ENCODE assay signal across 12 cellular contexts in genomic region chr16:87828071-87828971, GRCh38. TPM values are rescaled to one million over a fixed set of nuclear protein-coding genes. Genes with fewer than 3 reads are reported as not detected.
DNase-seq lines count a peak whose midpoint lies in the region; ATAC-seq, FAIRE-seq and TF ChIP-seq lines count a peak whose summit lies in the region.
"Had no signal": no experiment of that assay in that cellular context is flagged by ENCODE, and none has a peak within 500 bp of the region (broad histone marks: within the 10 kb centered on the region; RNA-seq: fewer than 3 reads in every experiment).

No MANE protein-coding gene starts in this region.

- no peak overlapping the region for H3K27ac Mint-ChIP-seq in CD8-positive, alpha-beta T cell
- peak overlapping the region in 1 of 2 donors; percentile 96 for H3K27ac Mint-ChIP-seq in effector memory CD8-positive, alpha-beta T cell

- H3K36me3 ChIP-seq in CD8-positive, alpha-beta T cell (ENCODE audit: insufficient read depth, low read length), result no peaks in the 10 kb centered on the region
- H3K36me3 ChIP-seq in SU-DHL-6 (ENCODE audit: low read length), result no peaks in the 10 kb centered on the region

- H3K9me3 Mint-ChIP-seq in CD8-positive, alpha-beta T cell, result no peaks in the 10 kb centered on the region
- no peaks in the 10 kb centered on the region for H3K9me3 Mint-ChIP-seq in effector memory CD8-positive, alpha-beta T cell

- peaks cover 9% of the 10 kb centered on the region for H3F3A ChIP-seq in SU-DHL-6 (ENCODE audit: insufficient read depth)

- H3K9ac ChIP-seq in SU-DHL-6 (ENCODE audit: low read length), result no peak overlapping the region

- intact Hi-C loops in CD8-positive, alpha-beta T cell (cut with DNase I, micrococcal nuclease), result no loop called here
- intact Hi-C loops in dorsolateral prefrontal cortex (cut with DNase I), result no loop called here

- no peaks in the 10 kb centered on the region for H4K20me1 ChIP-seq in SU-DHL-6 (ENCODE audit: low read depth, low read length)

- TF ChIP-seq CTCF in CD8-positive, alpha-beta T cell (IDR thresholded peaks at IDR 0.05), result no peak
- TF ChIP-seq CTCF in SU-DHL-6 (IDR thresholded peaks at IDR 0.05; ENCODE audit: insufficient read depth, low read length, poor library complexity, severe bottlenecking), result no peak
- TF ChIP-seq CTCF in dorsolateral prefrontal cortex (IDR thresholded peaks at IDR 0.05 in 54 of 56, conservative IDR thresholded peaks at IDR 0.05 in 2 of 56; ENCODE audit: low read depth in 1 of 56, partially characterized antibody in 56 of 56), result no peak

- H3K27me3 Mint-ChIP-seq in CD8-positive, alpha-beta T cell (ENCODE audit: low read depth), result no peaks in the 10 kb centered on the region
- no peaks in the 10 kb centered on the region for H3K27me3 Mint-ChIP-seq in effector memory CD8-positive, alpha-beta T cell

- H3K4me1 Mint-ChIP-seq in CD8-positive, alpha-beta T cell (ENCODE audit: low read depth), result no peaks in the 10 kb centered on the region
- H3K4me1 Mint-ChIP-seq in effector memory CD8-positive, alpha-beta T cell (ENCODE audit: low read depth in 2 of 2), result peaks cover 3 to 9% of the 10 kb centered on the region in 2 donors

- H3K27me3 ChIP-seq in CD8-positive, alpha-beta T cell (ENCODE audit: insufficient read depth, low read length), result no peaks in the 10 kb centered on the region
- no peaks in the 10 kb centered on the region for H3K27me3 ChIP-seq in SU-DHL-6 (ENCODE audit: low read length)
- peaks cover 0 to 8% (median 0%) of the 10 kb centered on the region in 45 donors for H3K27me3 ChIP-seq in dorsolateral prefrontal cortex

- H3K4me3 Mint-ChIP-seq in CD8-positive, alpha-beta T cell, result no peak overlapping the region
- peak overlapping the region in 1 of 2 donors; percentile 63 for H3K4me3 Mint-ChIP-seq in effector memory CD8-positive, alpha-beta T cell

- no peak for FAIRE-seq in GM12892 (lab: Jason Lieb, UNC)

- TF ChIP-seq POLR2A in GM12892 (IDR thresholded peaks at IDR 0.05; ENCODE audit: low read depth, low read length), result 0 out of 2 replicates have a peak, but pooled peaks have one; percentile 8

- no peaks in the 10 kb centered on the region for H3K4me1 ChIP-seq in CD8-positive, alpha-beta T cell (ENCODE audit: insufficient read depth, low read length)

- H3K79me2 ChIP-seq in SU-DHL-6 (ENCODE audit: insufficient read depth, low read length), result no peaks in the 10 kb centered on the region

- peak; percentile 2 for ATAC-seq in CD8-positive, alpha-beta T cell
- peak; percentile 12 for ATAC-seq in effector memory CD8-positive, alpha-beta T cell (replicated peaks)
- ATAC-seq in HG03460 (IDR thresholded peaks at IDR 0.05; ENCODE audit: unreplicated experiment) (no peak), HG03439 (IDR thresholded peaks at IDR 0.05; ENCODE audit: unreplicated experiment) (no peak)

- H3K9me2 ChIP-seq in SU-DHL-6 (replicated peaks; ENCODE audit: insufficient read depth, low read length), result no peaks in the 10 kb centered on the region

- no peaks in the 10 kb centered on the region for H3K9me3 ChIP-seq in CD8-positive, alpha-beta T cell (ENCODE audit: low read length)
- no peaks in the 10 kb centered on the region for H3K9me3 ChIP-seq in SU-DHL-6 (ENCODE audit: insufficient read depth, low read length)

- H3K36me3 Mint-ChIP-seq in CD8-positive, alpha-beta T cell, result peaks cover 27% of the 10 kb centered on the region
- peaks cover 100% of the 10 kb centered on the region for H3K36me3 Mint-ChIP-seq in effector memory CD8-positive, alpha-beta T cell (ENCODE audit: insufficient read depth)

- H3K4me2 ChIP-seq in SU-DHL-6 (ENCODE audit: low read depth, low read length, poor library complexity, severe bottlenecking), result no peak overlapping the region

- CTCF ChIA-PET in CD8-positive, alpha-beta T cell (lab: Charles Lee), result interaction anchor here (1.0 to 2.8 kb wide), 4 partner anchors 22 to 48 kb away, joined by 3 to 16 read pairs (median 4); no protein-coding TSS in a partner anchor

- no peak overlapping the region for H2AFZ ChIP-seq in SU-DHL-6 (ENCODE audit: low read depth, low read length, severe bottlenecking)

- DNase-seq in CD8-positive, alpha-beta T cell, result no peak
- no peak for DNase-seq in GM12892 (ENCODE audit: insufficient read length)
- DNase-seq in effector memory CD8-positive, alpha-beta T cell, result no peak
- no peak for DNase-seq in NK-92 (lab: John Stamatoyannopoulos, UW; ENCODE audit: unreplicated experiment)
- DNase-seq in dorsolateral prefrontal cortex, result no peak
- DNase-seq: GDM1, NCI-H1930 had no signal

- POLR2A ChIA-PET in CD8-positive, alpha-beta T cell (lab: Charles Lee), result no interaction called here

- H3K27ac ChIP-seq in CD8-positive, alpha-beta T cell (ENCODE audit: low read depth, low read length), result no peak overlapping the region
- H3K27ac ChIP-seq in SU-DHL-6 (ENCODE audit: low read depth, low read length), result peak overlapping the region; percentile 34; the same call in 1 of the 2 replicates
- no peak overlapping the region for H3K27ac ChIP-seq in dorsolateral prefrontal cortex
- H3K27ac ChIP-seq: coronary artery, SK-N-MC had no signal

- no peak overlapping the region for H3K4me3 ChIP-seq in CD8-positive, alpha-beta T cell (ENCODE audit: low read depth, low read length)
- H3K4me3 ChIP-seq in SU-DHL-6 (ENCODE audit: insufficient read depth, low read length, poor library complexity, severe bottlenecking) (no peak overlapping the region), dorsolateral prefrontal cortex (no peak overlapping the region)
- H3K4me3 ChIP-seq: coronary artery, SK-N-MC had no signal

RNA-seq across cellular contexts. Expression of gene SLC7A5, which starts 41.0 kb away (rescaled TPM):
- total RNA-seq in CD8-positive, alpha-beta T cell, result 100 to 1,000 TPM; 359 to 369 TPM
- 17.1 TPM for polyA plus RNA-seq in GM12892 (2012; ENCODE audit: missing spikeins)
- total RNA-seq in dorsolateral prefrontal cortex, result 100 to 1,000 TPM in 16 of 120 experiments, 10 to 100 TPM in 104; 37.8 to 157 (median 74.3) TPM

Comparison
In these comparisons a context has a peak if more than half of its experiments do, and no peak if none do; other contexts are left out.
1. ATAC-seq: peak in CD8-positive, alpha-beta T cell (single experiment) and effector memory CD8-positive, alpha-beta T cell (single experiment); none in HG03460 (single experiment) and HG03439 (single experiment).